ENCODE assay signal across 29 cellular contexts in genomic region chr15:43538091-43538490, GRCh38. TPM values are rescaled to one million over a fixed set of nuclear protein-coding genes. Genes with fewer than 3 reads are reported as not detected.
"Had no signal": no experiment of that assay in that cellular context is flagged by ENCODE, and none has a peak within 500 bp of the region (broad histone marks: within the 10 kb centered on the region; RNA-seq: fewer than 3 reads in every experiment).

No MANE protein-coding gene starts in this region.

- H3K4me1 ChIP-seq: esophagus squamous epithelium, foreskin keratinocyte, heart right ventricle, left lung, neural progenitor cell, psoas muscle, spleen, testis, tibial artery had no signal

- H3K9ac ChIP-seq: neural progenitor cell had no signal

- H3K27ac ChIP-seq: coronary artery, esophagus squamous epithelium, foreskin keratinocyte, heart right ventricle, left lung, neural progenitor cell, psoas muscle, skin epidermis, spleen, testis, tibial artery had no signal

- H3K4me3 ChIP-seq: coronary artery, esophagus squamous epithelium, heart right ventricle, left lung, neural progenitor cell, psoas muscle, skin epidermis, spleen, testis, tibial artery had no signal

- H3K4me3 Mint-ChIP-seq: naive thymus-derived CD4-positive, alpha-beta T cell; nephron; stimulated activated memory B cell treated with anti-CD40 and anti-IgM and Interleukin-4, amounts not matched to agents 10 μg/mL and 1 μg/mL and 100 μg/mL, for 72 hours; type B pancreatic cell had no signal

- H3K27ac Mint-ChIP-seq: nephron; neural progenitor cell; stimulated activated memory B cell treated with anti-CD40 and anti-IgM and Interleukin-4, amounts not matched to agents 10 μg/mL and 1 μg/mL and 100 μg/mL, for 72 hours; type B pancreatic cell had no signal

- H3K4me1 Mint-ChIP-seq: stimulated activated memory B cell treated with anti-CD40 and anti-IgM and Interleukin-4, amounts not matched to agents 10 μg/mL and 1 μg/mL and 100 μg/mL, for 72 hours had no signal

- H3K36me3 ChIP-seq: neural progenitor cell had no signal

- DNase-seq: dermis blood vessel endothelial cell; effector memory CD4-positive, alpha-beta T cell; erythroblast; esophagus squamous epithelium; foreskin keratinocyte; glutamatergic neuron; heart right ventricle; hippocampal formation; left cardiac atrium; left lung; mesendoderm; midbrain; naive thymus-derived CD4-positive, alpha-beta T cell; psoas muscle; right cardiac atrium; spleen; stimulated activated CD4-positive, alpha-beta T cell treated with anti-CD3 and anti-CD28 coated beads, Interleukin-4, amount 100 ng/mL, for 4 hours; stimulated activated naive CD8-positive, alpha-beta T cell treated with anti-CD3 and anti-CD28 coated beads, Interleukin-15, Interleukin-2, amounts not matched to agents 100 U/mL and 50 U/mL, for 24 hours; substantia nigra; testis; tibial artery had no signal

- ATAC-seq: foreskin keratinocyte; heart right ventricle; left cardiac atrium; left lung; naive thymus-derived CD4-positive, alpha-beta T cell; psoas muscle; right cardiac atrium; stimulated activated memory B cell treated with anti-CD40 and anti-IgM and Interleukin-4, amounts not matched to agents 10 μg/mL and 1 μg/mL and 100 μg/mL, for 72 hours; stimulated activated naive CD8-positive, alpha-beta T cell treated with anti-CD3 and anti-CD28 coated beads, Interleukin-15, Interleukin-2, amounts not matched to agents 100 U/mL and 50 U/mL, for 24 hours had no signal

- H3K4me2 ChIP-seq: neural progenitor cell had no signal

- H3K9me3 Mint-ChIP-seq: naive thymus-derived CD4-positive, alpha-beta T cell; stimulated activated memory B cell treated with anti-CD40 and anti-IgM and Interleukin-4, amounts not matched to agents 10 μg/mL and 1 μg/mL and 100 μg/mL, for 72 hours; type B pancreatic cell had no signal

- H3K27me3 ChIP-seq: esophagus squamous epithelium, foreskin keratinocyte, heart right ventricle, left lung, neural progenitor cell, spleen, testis, tibial artery had no signal

- H3K27me3 Mint-ChIP-seq: naive thymus-derived CD4-positive, alpha-beta T cell; stimulated activated memory B cell treated with anti-CD40 and anti-IgM and Interleukin-4, amounts not matched to agents 10 μg/mL and 1 μg/mL and 100 μg/mL, for 72 hours; type B pancreatic cell had no signal

- H3K9me3 ChIP-seq: esophagus squamous epithelium, heart right ventricle, left lung, psoas muscle, spleen, testis, tibial artery had no signal

- H2AFZ ChIP-seq: neural progenitor cell had no signal

RNA-seq across cellular contexts. Expression of gene CKMT1B, which starts 55.7 kb away (rescaled TPM):
- total RNA-seq: dermis blood vessel endothelial cell; lung microvascular endothelial cell; naive thymus-derived CD4-positive, alpha-beta T cell; osteocyte; spleen had no signal
- polyA plus RNA-seq: naive thymus-derived CD4-positive, alpha-beta T cell had no signal
